Comparison of ENCODE assay signal across 9 cellular contexts in genomic region chr16:4626396-4626795, GRCh38. TPM values are rescaled to one million over a fixed set of nuclear protein-coding genes. Genes with fewer than 3 reads are reported as not detected.
DNase-seq lines count a peak whose midpoint lies in the region; ATAC-seq, FAIRE-seq and TF ChIP-seq lines count a peak whose summit lies in the region.
"Had no signal": no experiment of that assay in that cellular context is flagged by ENCODE, and none has a peak within 500 bp of the region (broad histone marks: within the 10 kb centered on the region; RNA-seq: fewer than 3 reads in every experiment).

No MANE protein-coding gene starts in this region.

- H3K9me3 ChIP-seq in RWPE2 (ENCODE audit: severe bottlenecking) = no peaks in the 10 kb centered on the region
- H3K9me3 ChIP-seq in esophagus muscularis mucosa = peaks cover 0 to 6% (median 0%) of the 10 kb centered on the region in 4 donors

- FAIRE-seq in HTR-8/SVneo (lab: Jason Lieb, UNC) (no peak), D721Med (lab: Jason Lieb, UNC) (no peak)

- peaks cover 14% of the 10 kb centered on the region for H3K36me3 ChIP-seq in RWPE2 (ENCODE audit: low read depth)
- peaks cover 0 to 5% (median 0%) of the 10 kb centered on the region in 4 donors for H3K36me3 ChIP-seq in esophagus muscularis mucosa

- 61% methylated on average over 6 of the region's 6 CpGs for WGBS in esophagus muscularis mucosa

- H3K4me1 ChIP-seq in RWPE2 (ENCODE audit: insufficient read depth, poor library complexity, severe bottlenecking) (peaks cover 3% of the 10 kb centered on the region), esophagus muscularis mucosa (peaks cover 15 to 46% (median 41%) of the 10 kb centered on the region in 4 donors)

- ATAC-seq in RWPE2 (ENCODE audit: low read depth) = no peak

- TF ChIP-seq EP300 in esophagus muscularis mucosa (IDR thresholded peaks at IDR 0.05) = no peak

- DNase-seq in GM12864 (ENCODE audit: low read depth) (no peak), RWPE2 (ENCODE audit: low spot score) (no peak), esophagus muscularis mucosa (ENCODE audit: extremely low spot score) (no peak), retinal pigment epithelial cell (ENCODE audit: low read depth) (no peak), dermis blood vessel endothelial cell (no peak), HTR-8/SVneo (ENCODE audit: insufficient read length, low spot score) (no peak), D721Med (ENCODE audit: insufficient read length, low spot score) (no peak)
- DNase-seq in effector CD4-positive, alpha-beta T cell = no peak
- DNase-seq: hippocampal formation had no signal

- intact Hi-C loops in esophagus muscularis mucosa (cut with DNase I) = no loop called here

- no peak for TF ChIP-seq POLR2A in esophagus muscularis mucosa (IDR thresholded peaks at IDR 0.05; ENCODE audit: low read depth)

- TF ChIP-seq CTCF in GM12864 (IDR thresholded peaks at IDR 0.05; ENCODE audit: low read depth, low read length, missing control alignments) (no peak), RWPE2 (IDR thresholded peaks at IDR 0.05; ENCODE audit: poor library complexity, severe bottlenecking) (no peak), esophagus muscularis mucosa (IDR thresholded peaks at IDR 0.05) (no peak), retinal pigment epithelial cell (conservative IDR thresholded peaks at IDR 0.05; ENCODE audit: low read depth, low read length) (no peak), D721Med (IDR thresholded peaks at IDR 0.05; ENCODE audit: insufficient read depth, missing control alignments) (no peak)

- H3K27ac ChIP-seq in RWPE2 (ENCODE audit: poor library complexity, severe bottlenecking) (peak overlapping the region; percentile 56), esophagus muscularis mucosa (replicated peaks in 1 of 4) (peak overlapping the region; percentile 97 to 99 (median 97))

- no peaks in the 10 kb centered on the region for H3K27me3 ChIP-seq in RWPE2 (ENCODE audit: insufficient read depth, poor library complexity, severe bottlenecking)
- no peaks in the 10 kb centered on the region for H3K27me3 ChIP-seq in esophagus muscularis mucosa

- H3K4me3 ChIP-seq in GM12864 (ENCODE audit: low read depth, low read length) (peak overlapping the region; percentile 81), RWPE2 (ENCODE audit: severe bottlenecking) (no peak overlapping the region), esophagus muscularis mucosa (peak overlapping the region; percentile 85 to 99 (median 95)), retinal pigment epithelial cell (ENCODE audit: low read length) (peak overlapping the region; percentile 78)

RNA-seq across cellular contexts. Expression of gene MGRN1, which starts 1.8 kb away (rescaled TPM):
- 10 to 100 TPM; 40.3 to 75.6 (median 48.5) TPM for total RNA-seq in esophagus muscularis mucosa
- total RNA-seq in dermis blood vessel endothelial cell = 29.3 and 46.0 TPM in 2 replicates

RNA-seq across cellular contexts. Expression of gene UBALD1, which starts 11.7 kb away (rescaled TPM):
- 10 to 100 TPM; 11.2 to 34.6 (median 17.9) TPM for total RNA-seq in esophagus muscularis mucosa
- total RNA-seq in dermis blood vessel endothelial cell = 5.9 and 13.4 TPM in 2 replicates
